Comparison of ENCODE assay signal across 21 cellular contexts in the genomic region with DNA sequence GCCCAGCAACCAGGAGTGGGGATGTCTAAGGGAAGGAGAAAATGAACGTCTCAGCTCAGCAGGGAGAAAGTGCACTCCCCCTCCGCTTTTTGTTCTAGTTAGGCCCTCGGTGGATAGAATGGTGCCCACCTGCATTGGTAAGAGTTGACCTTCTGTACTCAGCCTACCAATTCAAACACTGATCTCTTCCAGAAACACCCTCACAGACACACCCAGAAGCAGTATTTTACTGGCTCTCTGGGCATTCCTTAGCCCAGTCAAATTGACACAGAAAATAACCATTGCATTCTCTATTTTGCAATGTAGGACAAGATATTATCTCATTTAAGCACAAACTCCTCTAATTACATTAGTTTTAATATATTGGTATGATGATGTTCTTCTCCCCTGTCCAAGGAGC.
DNase-seq lines count a peak whose midpoint lies in the region; ATAC-seq and TF ChIP-seq lines count a peak whose summit lies in the region.
"Had no signal": no experiment of that assay in that cellular context is flagged by ENCODE, and none has a peak within 500 bp of the region (broad histone marks: within the 10 kb centered on the region; RNA-seq: fewer than 3 reads in every experiment).

No MANE protein-coding gene starts in this region.

- TF ChIP-seq CTCF in right atrium auricular region (IDR thresholded peaks at IDR 0.05) (no peak), thyroid gland (IDR thresholded peaks at IDR 0.05) (no peak), WERI-Rb-1 (IDR thresholded peaks at IDR 0.05; ENCODE audit: low read depth, low read length) (no peak)

- no peaks in the 10 kb centered on the region for H3K9me3 ChIP-seq in right atrium auricular region
- H3K9me3 ChIP-seq in Karpas-422 (ENCODE audit: low read length) = no peaks in the 10 kb centered on the region
- no peaks in the 10 kb centered on the region for H3K9me3 ChIP-seq in thyroid gland
- no peaks in the 10 kb centered on the region for H3K9me3 ChIP-seq in WERI-Rb-1 (ENCODE audit: severe bottlenecking)
- H3K9me3 ChIP-seq: A549 had no signal

- H3K4me1 ChIP-seq in right atrium auricular region (no peaks in the 10 kb centered on the region), Karpas-422 (ENCODE audit: low read length) (no peaks in the 10 kb centered on the region), thyroid gland (peaks cover 0 to 3% of the 10 kb centered on the region in 2 donors)
- H3K4me1 ChIP-seq: A549 had no signal

- H2AFZ ChIP-seq in Karpas-422 (ENCODE audit: low read length) = no peak overlapping the region
- H2AFZ ChIP-seq: GM23248 had no signal

- WGBS in thyroid gland, 2 donors = 81 to 92% methylated on average over 3 of the region's 3 CpGs

- no peak overlapping the region for H3K4me2 ChIP-seq in Karpas-422 (ENCODE audit: low read depth, low read length, poor library complexity, severe bottlenecking)
- H3K4me2 ChIP-seq: A549 had no signal

- ATAC-seq in naive B cell (ENCODE audit: low read depth in 2 of 2) = no peak
- ATAC-seq: A549, GM12878, HCT116 had no signal

- no peaks in the 10 kb centered on the region for H3K79me2 ChIP-seq in Karpas-422 (ENCODE audit: low read length)

- H3K4me1 Mint-ChIP-seq in naive B cell = peaks cover 0 to 24% (median 20%) of the 10 kb centered on the region in 3 donors
- H3K4me1 Mint-ChIP-seq: CD14-positive monocyte had no signal

- H3K36me3 Mint-ChIP-seq in naive B cell = no peaks in the 10 kb centered on the region
- H3K36me3 Mint-ChIP-seq: CD14-positive monocyte; CD8-positive, alpha-beta memory T cell had no signal

- H3K27ac ChIP-seq in right atrium auricular region (no peak overlapping the region), Karpas-422 (ENCODE audit: low read length) (no peak overlapping the region), thyroid gland (no peak overlapping the region), WERI-Rb-1 (no peak overlapping the region)
- H3K27ac ChIP-seq: A549, GM23248 had no signal

- no peak for TF ChIP-seq POLR2A in thyroid gland (IDR thresholded peaks at IDR 0.05)

- no peaks in the 10 kb centered on the region for H3K9me2 ChIP-seq in Karpas-422 (replicated peaks; ENCODE audit: insufficient read depth, low read length)

- H3K4me3 Mint-ChIP-seq in naive B cell = no peak overlapping the region
- H3K4me3 Mint-ChIP-seq: CD14-positive monocyte; CD4-positive, alpha-beta T cell; CD8-positive, alpha-beta memory T cell; H9 had no signal

- H3K27ac Mint-ChIP-seq in naive B cell = peak overlapping the region in 4 of 6 donors; percentile 12 to 88 (median 38)
- H3K27ac Mint-ChIP-seq: CD14-positive monocyte; CD4-positive, alpha-beta T cell; CD8-positive, alpha-beta memory T cell; H9 had no signal

- H3K27me3 Mint-ChIP-seq in naive B cell = peaks cover 0 to 5% (median 2%) of the 10 kb centered on the region in 3 donors

- no peaks in the 10 kb centered on the region for H3K9me3 Mint-ChIP-seq in naive B cell
- H3K9me3 Mint-ChIP-seq: CD4-positive, alpha-beta T cell; CD8-positive, alpha-beta memory T cell; H9 had no signal

- peak; percentile 24 for DNase-seq in cardiac septum (ENCODE audit: low spot score)
- no peak for DNase-seq in right atrium auricular region (ENCODE audit: low spot score)
- peak; percentile 26 for DNase-seq in Karpas-422
- DNase-seq in naive B cell = no peak
- DNase-seq in thyroid gland = no peak
- DNase-seq in WERI-Rb-1 = no peak
- no peak for DNase-seq in NCI-H1417 (lab: John Stamatoyannopoulos, UW)
- DNase-seq: 8988T; ACHN; CD4-positive, alpha-beta T cell; CD8-positive, alpha-beta memory T cell; DMS 273 treated with DMSO at 0.1 percent for 48 hours; DMS79; EL; GDM1; GM23248; H9 had no signal

- no peak overlapping the region for H3K4me3 ChIP-seq in right atrium auricular region
- no peak overlapping the region for H3K4me3 ChIP-seq in Karpas-422 (ENCODE audit: low read length)
- no peak overlapping the region for H3K4me3 ChIP-seq in thyroid gland (replicated peaks in 1 of 3)
- H3K4me3 ChIP-seq in WERI-Rb-1 (ENCODE audit: low read depth, low read length) = no peak overlapping the region
- H3K4me3 ChIP-seq: A549, GM12878, GM23248 had no signal

- H3K36me3 ChIP-seq in right atrium auricular region = no peaks in the 10 kb centered on the region
- H3K36me3 ChIP-seq in Karpas-422 (ENCODE audit: insufficient read depth, low read length) = no peaks in the 10 kb centered on the region
- no peaks in the 10 kb centered on the region for H3K36me3 ChIP-seq in thyroid gland
- H3K36me3 ChIP-seq in WERI-Rb-1 = no peaks in the 10 kb centered on the region

- intact Hi-C loops in cardiac septum (cut with DNase I) = no loop called here
- intact Hi-C loops in thyroid gland (cut with DNase I) = no loop called here

- no peaks in the 10 kb centered on the region for H4K20me1 ChIP-seq in Karpas-422 (ENCODE audit: insufficient read depth, low read depth, low read length)

- no peak overlapping the region for H3K9ac ChIP-seq in Karpas-422 (ENCODE audit: low read length)
- H3K9ac ChIP-seq: GM23248 had no signal

- no peaks in the 10 kb centered on the region for H3K27me3 ChIP-seq in right atrium auricular region
- no peaks in the 10 kb centered on the region for H3K27me3 ChIP-seq in Karpas-422 (ENCODE audit: low read length)
- no peaks in the 10 kb centered on the region for H3K27me3 ChIP-seq in thyroid gland
- no peaks in the 10 kb centered on the region for H3K27me3 ChIP-seq in WERI-Rb-1 (ENCODE audit: insufficient read depth, low read depth, severe bottlenecking)

Comparison
In these comparisons a context has a peak if more than half of its experiments do, and no peak if none do; other contexts are left out.
1. DNase-seq: peak in cardiac septum (single experiment) and Karpas-422 (single experiment); none in right atrium auricular region (single experiment), naive B cell (single experiment), thyroid gland (0 of 2), WERI-Rb-1 (single experiment) and NCI-H1417 (0 of 3).